ENCODE assay signal across 22 cellular contexts in the genomic region with DNA sequence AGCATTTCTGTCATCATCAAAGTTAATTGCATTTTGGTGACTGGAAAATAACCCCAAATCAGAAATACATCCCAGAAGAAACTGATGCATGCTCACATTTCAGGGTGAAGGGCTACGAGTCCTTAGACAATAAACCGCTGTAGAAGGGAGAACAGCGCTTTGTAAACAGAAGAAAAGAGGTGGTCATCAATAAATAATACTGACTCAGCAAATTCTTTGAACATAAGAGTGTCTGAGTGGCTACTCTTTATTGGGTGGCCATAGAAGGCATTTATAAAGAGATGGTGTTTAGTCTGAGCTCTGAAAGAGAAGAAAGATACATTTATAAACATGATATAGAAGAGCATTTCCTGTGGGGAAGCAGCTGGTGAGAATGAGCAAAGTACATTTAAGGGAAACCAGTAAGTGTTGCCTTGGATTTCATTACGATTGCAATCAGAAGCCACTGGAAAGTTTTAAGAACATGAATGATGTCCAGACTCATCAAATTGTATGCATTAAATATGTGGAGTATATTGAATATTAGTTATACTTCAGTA.
DNase-seq lines count a peak whose midpoint lies in the region; ATAC-seq and TF ChIP-seq lines count a peak whose summit lies in the region.
"Had no signal": no experiment of that assay in that cellular context is flagged by ENCODE, and none has a peak within 500 bp of the region (broad histone marks: within the 10 kb centered on the region; RNA-seq: fewer than 3 reads in every experiment).

No MANE protein-coding gene starts in this region.

- H3K27me3 Mint-ChIP-seq in activated naive CD8-positive, alpha-beta T cell treated with anti-CD3 and anti-CD28 coated beads, Interleukin-2, amount 50 U/mL, for 24 hours: no peaks in the 10 kb centered on the region
- H3K27me3 Mint-ChIP-seq: CD8-positive, alpha-beta memory T cell; T-helper 17 cell had no signal

- no peak overlapping the region for H3K9ac ChIP-seq in SK-N-SH

- no peaks in the 10 kb centered on the region for H3K9me2 ChIP-seq in SK-N-SH

- H4K20me1 ChIP-seq in SK-N-SH (ENCODE audit: insufficient read depth): no peaks in the 10 kb centered on the region

- 0 out of 2 replicates have a peak overlapping the region, but pooled peaks have one; percentile 18 for H3K4me2 ChIP-seq in SK-N-SH

- TF ChIP-seq CTCF in SK-N-SH (IDR thresholded peaks at IDR 0.05) (no peak), fibroblast of villous mesenchyme (IDR thresholded peaks at IDR 0.05; ENCODE audit: insufficient read depth, low read depth, low read length) (no peak)

- H3K27ac ChIP-seq in SK-N-SH (ENCODE audit: low read depth in 2 of 2, low read length in 1 of 2): peak overlapping the region in 1 of 2 experiments; percentile 76; a peak in 1 of 4 replicates
- H3K27ac ChIP-seq: C4-2B, SJCRH30 had no signal

- H3K36me3 Mint-ChIP-seq in activated naive CD8-positive, alpha-beta T cell treated with anti-CD3 and anti-CD28 coated beads, Interleukin-2, amount 50 U/mL, for 24 hours (ENCODE audit: low read depth): no peaks in the 10 kb centered on the region
- H3K36me3 Mint-ChIP-seq: CD8-positive, alpha-beta memory T cell had no signal

- POLR2A ChIA-PET in SK-N-SH (lab: Yijun Ruan, JAX): no interaction called here

- no peaks in the 10 kb centered on the region for H3K79me2 ChIP-seq in SK-N-SH (ENCODE audit: insufficient read depth)

- peak; percentile 7 for DNase-seq in NCI-H748 (lab: John Stamatoyannopoulos, UW; ENCODE audit: unreplicated experiment)
- no peak for DNase-seq in NCI-H748 treated with DMSO at 0.1 percent for 48 hours (lab: John Stamatoyannopoulos, UW)
- no peak for DNase-seq in SK-N-SH
- DNase-seq in fibroblast of villous mesenchyme (ENCODE audit: low read depth): peak; percentile 57
- DNase-seq in HT-29 (ENCODE audit: low spot score): no peak
- no peak for DNase-seq in nucleus accumbens (lab: John Stamatoyannopoulos, UW)
- DNase-seq in activated naive CD8-positive, alpha-beta T cell treated with anti-CD3 and anti-CD28 coated beads, Interleukin-2, amount 50 U/mL, for 24 hours: no peak
- DNase-seq in OCI-M2 (lab: John Stamatoyannopoulos, UW; ENCODE audit: unreplicated experiment): no peak
- DNase-seq: 8988T; CD8-positive, alpha-beta memory T cell; DMS53; GF-D8; NCI-H1694 treated with DMSO at 0.1 percent for 48 hours; NCI-H2081 treated with DMSO at 0.1 percent for 48 hours; NCI-H69; NK-92 treated with Interleukin-12 subunit alpha and Interleukin-12 subunit beta, amount 100 ng/mL, for 24 hours; SJCRH30; SW 1271; T-helper 17 cell had no signal

- H3K4me3 ChIP-seq in SK-N-SH (ENCODE audit: low read depth in 2 of 2, low read length in 1 of 2) (no peak overlapping the region), fibroblast of villous mesenchyme (ENCODE audit: low read depth, low read length) (no peak overlapping the region)
- H3K4me3 ChIP-seq: HAP-1, MG63, SJCRH30 had no signal

- no peak for ATAC-seq in activated naive CD8-positive, alpha-beta T cell treated with anti-CD3 and anti-CD28 coated beads, Interleukin-2, amount 50 U/mL, for 24 hours
- ATAC-seq: T-helper 17 cell had no signal

- no peaks in the 10 kb centered on the region for H3K27me3 ChIP-seq in SK-N-SH (ENCODE audit: insufficient read depth)
- H3K27me3 ChIP-seq: MG63, SJCRH30 had no signal

- peaks cover 0 to 13% of the 10 kb centered on the region in 2 experiments; a peak in 2 of 4 replicates for H3K4me1 ChIP-seq in SK-N-SH (ENCODE audit: control insufficient read depth in 1 of 2, insufficient read depth in 2 of 2, low read depth in 1 of 2, low read length in 1 of 2)
- H3K4me1 ChIP-seq: HAP-1, SJCRH30 had no signal

- no peak for TF ChIP-seq EP300 in SK-N-SH (IDR thresholded peaks at IDR 0.05; ENCODE audit: borderline replicate concordance in 1 of 2, low read depth in 1 of 2, low read length in 1 of 2)

- H3K9me3 ChIP-seq in SK-N-SH: no peaks in the 10 kb centered on the region
- H3K9me3 ChIP-seq: HAP-1, MG63, SJCRH30 had no signal

- no peak overlapping the region for H3K4me3 Mint-ChIP-seq in activated naive CD8-positive, alpha-beta T cell treated with anti-CD3 and anti-CD28 coated beads, Interleukin-2, amount 50 U/mL, for 24 hours
- H3K4me3 Mint-ChIP-seq: CD8-positive, alpha-beta memory T cell; T-helper 17 cell had no signal

- CTCF ChIA-PET in SK-N-SH (lab: Yijun Ruan, JAX): interaction anchor here (0.6 kb wide), 1 partner anchor 26 kb away, joined by 3 read pairs; no protein-coding TSS in a partner anchor

- H3K9me3 Mint-ChIP-seq in activated naive CD8-positive, alpha-beta T cell treated with anti-CD3 and anti-CD28 coated beads, Interleukin-2, amount 50 U/mL, for 24 hours: peaks cover 12% of the 10 kb centered on the region

- H3K36me3 ChIP-seq in SK-N-SH (replicated peaks in 1 of 2; ENCODE audit: control insufficient read depth in 1 of 2, insufficient read depth in 2 of 2, low read length in 1 of 2): no peaks in the 10 kb centered on the region
- H3K36me3 ChIP-seq: HAP-1, MG63, SJCRH30 had no signal

- 27% methylated on average over 4 of the region's 4 CpGs for WGBS in SK-N-SH (ENCODE audit: low lambda C conversion rate)

- no peak for TF ChIP-seq RAD21 in SK-N-SH (IDR thresholded peaks at IDR 0.05; ENCODE audit: low read length)

- no peaks in the 10 kb centered on the region for H3K4me1 Mint-ChIP-seq in activated naive CD8-positive, alpha-beta T cell treated with anti-CD3 and anti-CD28 coated beads, Interleukin-2, amount 50 U/mL, for 24 hours
- H3K4me1 Mint-ChIP-seq: CD8-positive, alpha-beta memory T cell; T-helper 17 cell had no signal

- peak overlapping the region; percentile 33; the same call in 1 of the 2 replicates for H2AFZ ChIP-seq in SK-N-SH (ENCODE audit: low read depth)

- H3F3A ChIP-seq in SK-N-SH (replicated peaks; ENCODE audit: insufficient read depth): no peaks in the 10 kb centered on the region

- H3K27ac Mint-ChIP-seq in activated naive CD8-positive, alpha-beta T cell treated with anti-CD3 and anti-CD28 coated beads, Interleukin-2, amount 50 U/mL, for 24 hours: no peak overlapping the region
- H3K27ac Mint-ChIP-seq: T-helper 17 cell had no signal

TF ChIP-seq in SK-N-SH, 30 proteins besides CTCF, POLR2A, EP300 and RAD21 (continues in another document):
- TF ChIP-seq JUND (IDR thresholded peaks at IDR 0.05) (no peak), ZBTB33 (IDR thresholded peaks at IDR 0.05; ENCODE audit: borderline replicate concordance, low read depth) (no peak), TEAD4 (IDR thresholded peaks at IDR 0.05; ENCODE audit: borderline replicate concordance, insufficient read depth) (no peak), NFIC (IDR thresholded peaks at IDR 0.05; ENCODE audit: borderline replicate concordance) (no peak), MEF2A (IDR thresholded peaks at IDR 0.05; ENCODE audit: borderline replicate concordance, low read depth) (no peak), RXRA (IDR thresholded peaks at IDR 0.05; ENCODE audit: borderline replicate concordance, low read depth) (no peak), GATA2 (CRISPR knock-in tag; IDR thresholded peaks at IDR 0.05) (no peak), FOSL2 (IDR thresholded peaks at IDR 0.05; ENCODE audit: borderline replicate concordance, low read depth) (no peak)
- TF ChIP-seq, protein P1, sequence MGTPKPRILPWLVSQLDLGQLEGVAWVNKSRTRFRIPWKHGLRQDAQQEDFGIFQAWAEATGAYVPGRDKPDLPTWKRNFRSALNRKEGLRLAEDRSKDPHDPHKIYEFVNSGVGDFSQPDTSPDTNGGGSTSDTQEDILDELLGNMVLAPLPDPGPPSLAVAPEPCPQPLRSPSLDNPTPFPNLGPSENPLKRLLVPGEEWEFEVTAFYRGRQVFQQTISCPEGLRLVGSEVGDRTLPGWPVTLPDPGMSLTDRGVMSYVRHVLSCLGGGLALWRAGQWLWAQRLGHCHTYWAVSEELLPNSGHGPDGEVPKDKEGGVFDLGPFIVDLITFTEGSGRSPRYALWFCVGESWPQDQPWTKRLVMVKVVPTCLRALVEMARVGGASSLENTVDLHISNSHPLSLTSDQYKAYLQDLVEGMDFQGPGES (IDR thresholded peaks at IDR 0.05; ENCODE audit: low read depth, low read length): no peak
- TF ChIP-seq, protein P2, sequence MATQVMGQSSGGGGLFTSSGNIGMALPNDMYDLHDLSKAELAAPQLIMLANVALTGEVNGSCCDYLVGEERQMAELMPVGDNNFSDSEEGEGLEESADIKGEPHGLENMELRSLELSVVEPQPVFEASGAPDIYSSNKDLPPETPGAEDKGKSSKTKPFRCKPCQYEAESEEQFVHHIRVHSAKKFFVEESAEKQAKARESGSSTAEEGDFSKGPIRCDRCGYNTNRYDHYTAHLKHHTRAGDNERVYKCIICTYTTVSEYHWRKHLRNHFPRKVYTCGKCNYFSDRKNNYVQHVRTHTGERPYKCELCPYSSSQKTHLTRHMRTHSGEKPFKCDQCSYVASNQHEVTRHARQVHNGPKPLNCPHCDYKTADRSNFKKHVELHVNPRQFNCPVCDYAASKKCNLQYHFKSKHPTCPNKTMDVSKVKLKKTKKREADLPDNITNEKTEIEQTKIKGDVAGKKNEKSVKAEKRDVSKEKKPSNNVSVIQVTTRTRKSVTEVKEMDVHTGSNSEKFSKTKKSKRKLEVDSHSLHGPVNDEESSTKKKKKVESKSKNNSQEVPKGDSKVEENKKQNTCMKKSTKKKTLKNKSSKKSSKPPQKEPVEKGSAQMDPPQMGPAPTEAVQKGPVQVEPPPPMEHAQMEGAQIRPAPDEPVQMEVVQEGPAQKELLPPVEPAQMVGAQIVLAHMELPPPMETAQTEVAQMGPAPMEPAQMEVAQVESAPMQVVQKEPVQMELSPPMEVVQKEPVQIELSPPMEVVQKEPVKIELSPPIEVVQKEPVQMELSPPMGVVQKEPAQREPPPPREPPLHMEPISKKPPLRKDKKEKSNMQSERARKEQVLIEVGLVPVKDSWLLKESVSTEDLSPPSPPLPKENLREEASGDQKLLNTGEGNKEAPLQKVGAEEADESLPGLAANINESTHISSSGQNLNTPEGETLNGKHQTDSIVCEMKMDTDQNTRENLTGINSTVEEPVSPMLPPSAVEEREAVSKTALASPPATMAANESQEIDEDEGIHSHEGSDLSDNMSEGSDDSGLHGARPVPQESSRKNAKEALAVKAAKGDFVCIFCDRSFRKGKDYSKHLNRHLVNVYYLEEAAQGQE (IDR thresholded peaks at IDR 0.05; ENCODE audit: low read depth, low read length): no peak

Comparison
In these comparisons a context has a peak if more than half of its experiments do, and no peak if none do; other contexts are left out.
1. DNase-seq: peak in NCI-H748 (single experiment) and fibroblast of villous mesenchyme (single experiment); none in NCI-H748 treated with DMSO at 0.1 percent for 48 hours (single experiment), SK-N-SH (single experiment), HT-29 (single experiment), nucleus accumbens (0 of 56), activated naive CD8-positive, alpha-beta T cell treated with anti-CD3 and anti-CD28 coated beads, Interleukin-2, amount 50 U/mL, for 24 hours (single experiment) and OCI-M2 (single experiment).